In the genomic region with DNA sequence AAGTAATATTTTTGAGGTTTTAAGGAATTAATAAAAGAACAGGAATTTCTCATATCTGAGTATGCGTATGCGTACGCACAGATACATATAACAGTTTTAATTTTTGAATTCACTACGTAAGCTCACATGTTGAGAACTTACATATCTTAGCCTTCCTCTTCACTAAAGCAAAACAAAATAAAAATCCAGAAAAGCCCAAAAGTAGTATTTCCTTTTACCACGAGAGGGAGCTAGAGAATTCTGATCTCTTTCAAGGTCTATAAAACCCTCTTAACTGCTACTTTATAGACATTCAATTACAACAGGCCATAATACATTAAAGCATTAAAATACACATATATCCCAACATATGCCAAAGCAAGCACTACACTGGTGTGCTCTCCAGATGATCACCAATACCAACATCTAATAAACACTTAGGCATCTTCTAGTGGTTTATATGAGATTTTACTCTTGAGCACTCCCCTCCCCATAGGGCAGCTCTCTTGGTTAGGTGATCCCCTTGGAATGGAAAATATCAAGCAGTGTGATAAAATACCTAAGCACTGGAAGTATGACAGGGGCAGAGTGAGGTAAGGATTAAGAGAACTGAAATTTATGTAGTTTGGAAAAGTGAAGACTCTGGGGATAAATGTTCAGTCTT, we compare ENCODE assay signal across 8 cellular contexts.
DNase-seq lines count a peak whose midpoint lies in the region; ATAC-seq and TF ChIP-seq lines count a peak whose summit lies in the region.

No MANE protein-coding gene starts in this region.

- no peaks in the 10 kb centered on the region for H3K9me2 ChIP-seq in PC-3 (replicated peaks; ENCODE audit: low read length)

- H3K4me1 ChIP-seq in KMS-11 (ENCODE audit: low read depth, poor library complexity, severe bottlenecking), result peaks cover 17% of the 10 kb centered on the region
- H3K4me1 ChIP-seq in PC-3 (ENCODE audit: insufficient read depth, low read length), result peaks cover 13% of the 10 kb centered on the region

- H3K36me3 ChIP-seq in KMS-11 (ENCODE audit: insufficient read depth), result no peaks in the 10 kb centered on the region
- no peaks in the 10 kb centered on the region for H3K36me3 ChIP-seq in PC-3 (ENCODE audit: low read depth, low read length)
- no peaks in the 10 kb centered on the region for H3K36me3 ChIP-seq in MG63

- H3K27ac ChIP-seq in KMS-11, result no peak overlapping the region
- H3K27ac ChIP-seq in PC-3 (ENCODE audit: low read length), result no peak overlapping the region

- H3K4me3 Mint-ChIP-seq in natural killer cell treated with Interleukin-12 subunit alpha and Interleukin-12 subunit beta and Interleukin-15 and Interleukin-18, amount 100 ng/mL, for 72 hours, result no peak overlapping the region

- intact Hi-C loops in PC-3 (cut with micrococcal nuclease), result loop anchor here (1.0 to 10.0 kb wide), 4 partner anchors 119 to 311 kb away; no protein-coding TSS in a partner anchor

- no peaks in the 10 kb centered on the region for H3F3A ChIP-seq in PC-3 (ENCODE audit: low read length, unreplicated experiment)

- H3K9me3 ChIP-seq in PC-3 (ENCODE audit: low read length) (no peaks in the 10 kb centered on the region), MG63 (no peaks in the 10 kb centered on the region)

- H3K79me2 ChIP-seq in KMS-11 (ENCODE audit: insufficient read depth, low read depth) (no peaks in the 10 kb centered on the region), PC-3 (ENCODE audit: low read length) (no peaks in the 10 kb centered on the region)

- 0 out of 2 replicates have a peak overlapping the region, but pooled peaks have one; percentile 5 for H3K4me2 ChIP-seq in KMS-11
- H3K4me2 ChIP-seq in PC-3 (ENCODE audit: low read length), result no peak overlapping the region

- no peaks in the 10 kb centered on the region for H3K36me3 Mint-ChIP-seq in natural killer cell treated with Interleukin-12 subunit alpha and Interleukin-12 subunit beta and Interleukin-15 and Interleukin-18, amount 100 ng/mL, for 72 hours

- H3K9me3 Mint-ChIP-seq in natural killer cell treated with Interleukin-12 subunit alpha and Interleukin-12 subunit beta and Interleukin-15 and Interleukin-18, amount 100 ng/mL, for 72 hours, result no peaks in the 10 kb centered on the region

- H3K4me1 Mint-ChIP-seq in natural killer cell treated with Interleukin-12 subunit alpha and Interleukin-12 subunit beta and Interleukin-15 and Interleukin-18, amount 100 ng/mL, for 72 hours (ENCODE audit: low read depth in 2 of 2), result peaks cover 9 to 14% of the 10 kb centered on the region in 2 donors

- H3K27me3 ChIP-seq in KMS-11 (ENCODE audit: insufficient read depth, low read depth), result no peaks in the 10 kb centered on the region
- no peaks in the 10 kb centered on the region; the same call in 1 of the 2 replicates for H3K27me3 ChIP-seq in PC-3 (ENCODE audit: low read length)
- H3K27me3 ChIP-seq in MG63, result no peaks in the 10 kb centered on the region

- no peaks in the 10 kb centered on the region for H3K27me3 Mint-ChIP-seq in natural killer cell treated with Interleukin-12 subunit alpha and Interleukin-12 subunit beta and Interleukin-15 and Interleukin-18, amount 100 ng/mL, for 72 hours

- H3K9ac ChIP-seq in KMS-11 (no peak overlapping the region), PC-3 (ENCODE audit: low read length) (no peak overlapping the region)

- no peak overlapping the region for H3K4me3 ChIP-seq in KMS-11 (IDR thresholded peaks at IDR 0.05; ENCODE audit: insufficient read depth, low read depth, low read length)
- H3K4me3 ChIP-seq in PC-3 (ENCODE audit: low read length), result no peak overlapping the region
- no peak overlapping the region for H3K4me3 ChIP-seq in MG63

- DNase-seq in DMS79 treated with DMSO at 0.1 percent for 48 hours (lab: John Stamatoyannopoulos, UW) (peak; percentile 75), PC-3 (peak; percentile 96), dermis microvascular lymphatic vessel endothelial cell (ENCODE audit: low read depth in 2 of 2) (peak; percentile 30 to 59), GM19238 (ENCODE audit: insufficient read length, low spot score) (no peak), MG63 (no peak)
- no peak for DNase-seq in natural killer cell treated with Interleukin-12 subunit alpha and Interleukin-12 subunit beta and Interleukin-15 and Interleukin-18, amount 100 ng/mL, for 72 hours (ENCODE audit: low spot score)

- ATAC-seq in PC-3 (peak; percentile 64), HG02970 (IDR thresholded peaks at IDR 0.05; ENCODE audit: low FRiP score, unreplicated experiment) (no peak)
- ATAC-seq in natural killer cell treated with Interleukin-12 subunit alpha and Interleukin-12 subunit beta and Interleukin-15 and Interleukin-18, amount 100 ng/mL, for 72 hours, result no peak

- H3K27ac Mint-ChIP-seq in natural killer cell treated with Interleukin-12 subunit alpha and Interleukin-12 subunit beta and Interleukin-15 and Interleukin-18, amount 100 ng/mL, for 72 hours, result peak overlapping the region; percentile 60 to 64

- POLR2A ChIA-PET in PC-3 (lab: Charles Lee; ENCODE audit: unreplicated experiment), result interaction anchor here (0.6 kb wide), 1 partner anchor 265 kb away, joined by 5 read pairs; no protein-coding TSS in a partner anchor

- no peaks in the 10 kb centered on the region for H4K20me1 ChIP-seq in KMS-11 (ENCODE audit: insufficient read depth)
- no peaks in the 10 kb centered on the region for H4K20me1 ChIP-seq in PC-3 (ENCODE audit: low read length)

- peak; percentile 95 for TF ChIP-seq CTCF in KMS-11 (conservative IDR thresholded peaks at IDR 0.05; ENCODE audit: low read depth, low read length)
- peak; percentile 93 for TF ChIP-seq CTCF in PC-3 (conservative IDR thresholded peaks at IDR 0.05; ENCODE audit: low read depth, low read length)

- no TSS peak for BruUV-seq in PC-3 (replicated peaks; lab: Mats Ljungman, UMichigan)

- H2AFZ ChIP-seq in KMS-11 (ENCODE audit: low read depth) (no peak overlapping the region), PC-3 (ENCODE audit: low read length) (no peak overlapping the region)

- CTCF ChIA-PET in PC-3 (lab: Charles Lee), result interaction anchor here (0.6 to 1.6 kb wide), 11 partner anchors 12 to 283 kb away, joined by 3 to 8 read pairs (median 3); no protein-coding TSS in a partner anchor

Comparison
In these comparisons a context has a peak if more than half of its experiments do, and no peak if none do; other contexts are left out.
1. DNase-seq: peak in DMS79 treated with DMSO at 0.1 percent for 48 hours (single experiment), PC-3 (single experiment) and dermis microvascular lymphatic vessel endothelial cell (2 of 2); none in natural killer cell treated with Interleukin-12 subunit alpha and Interleukin-12 subunit beta and Interleukin-15 and Interleukin-18, amount 100 ng/mL, for 72 hours (single experiment), GM19238 (single experiment) and MG63 (single experiment).